ENCODE assay signal across 1 cellular context in genomic region chr17:74777884-74778490, GRCh38.
TF ChIP-seq lines count a peak whose summit lies in the region.

No MANE protein-coding gene starts in this region.

TF ChIP-seq in GM12878, 131 proteins besides CTCF, POLR2A, EP300 and RAD21:
- TF ChIP-seq, protein P1, sequence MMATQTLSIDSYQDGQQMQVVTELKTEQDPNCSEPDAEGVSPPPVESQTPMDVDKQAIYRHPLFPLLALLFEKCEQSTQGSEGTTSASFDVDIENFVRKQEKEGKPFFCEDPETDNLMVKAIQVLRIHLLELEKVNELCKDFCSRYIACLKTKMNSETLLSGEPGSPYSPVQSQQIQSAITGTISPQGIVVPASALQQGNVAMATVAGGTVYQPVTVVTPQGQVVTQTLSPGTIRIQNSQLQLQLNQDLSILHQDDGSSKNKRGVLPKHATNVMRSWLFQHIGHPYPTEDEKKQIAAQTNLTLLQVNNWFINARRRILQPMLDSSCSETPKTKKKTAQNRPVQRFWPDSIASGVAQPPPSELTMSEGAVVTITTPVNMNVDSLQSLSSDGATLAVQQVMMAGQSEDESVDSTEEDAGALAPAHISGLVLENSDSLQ (IDR thresholded peaks at IDR 0.05), result peak; percentile 43
- TF ChIP-seq, protein P2, sequence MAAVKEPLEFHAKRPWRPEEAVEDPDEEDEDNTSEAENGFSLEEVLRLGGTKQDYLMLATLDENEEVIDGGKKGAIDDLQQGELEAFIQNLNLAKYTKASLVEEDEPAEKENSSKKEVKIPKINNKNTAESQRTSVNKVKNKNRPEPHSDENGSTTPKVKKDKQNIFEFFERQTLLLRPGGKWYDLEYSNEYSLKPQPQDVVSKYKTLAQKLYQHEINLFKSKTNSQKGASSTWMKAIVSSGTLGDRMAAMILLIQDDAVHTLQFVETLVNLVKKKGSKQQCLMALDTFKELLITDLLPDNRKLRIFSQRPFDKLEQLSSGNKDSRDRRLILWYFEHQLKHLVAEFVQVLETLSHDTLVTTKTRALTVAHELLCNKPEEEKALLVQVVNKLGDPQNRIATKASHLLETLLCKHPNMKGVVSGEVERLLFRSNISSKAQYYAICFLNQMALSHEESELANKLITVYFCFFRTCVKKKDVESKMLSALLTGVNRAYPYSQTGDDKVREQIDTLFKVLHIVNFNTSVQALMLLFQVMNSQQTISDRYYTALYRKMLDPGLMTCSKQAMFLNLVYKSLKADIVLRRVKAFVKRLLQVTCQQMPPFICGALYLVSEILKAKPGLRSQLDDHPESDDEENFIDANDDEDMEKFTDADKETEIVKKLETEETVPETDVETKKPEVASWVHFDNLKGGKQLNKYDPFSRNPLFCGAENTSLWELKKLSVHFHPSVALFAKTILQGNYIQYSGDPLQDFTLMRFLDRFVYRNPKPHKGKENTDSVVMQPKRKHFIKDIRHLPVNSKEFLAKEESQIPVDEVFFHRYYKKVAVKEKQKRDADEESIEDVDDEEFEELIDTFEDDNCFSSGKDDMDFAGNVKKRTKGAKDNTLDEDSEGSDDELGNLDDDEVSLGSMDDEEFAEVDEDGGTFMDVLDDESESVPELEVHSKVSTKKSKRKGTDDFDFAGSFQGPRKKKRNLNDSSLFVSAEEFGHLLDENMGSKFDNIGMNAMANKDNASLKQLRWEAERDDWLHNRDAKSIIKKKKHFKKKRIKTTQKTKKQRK (IDR thresholded peaks at IDR 0.05; ENCODE audit: low read depth, low read length), result no peak
TF ChIP-seq in GM12878: peak in this region for 1.
